29 cellular contexts compared by ENCODE assay signal in the genomic region with DNA sequence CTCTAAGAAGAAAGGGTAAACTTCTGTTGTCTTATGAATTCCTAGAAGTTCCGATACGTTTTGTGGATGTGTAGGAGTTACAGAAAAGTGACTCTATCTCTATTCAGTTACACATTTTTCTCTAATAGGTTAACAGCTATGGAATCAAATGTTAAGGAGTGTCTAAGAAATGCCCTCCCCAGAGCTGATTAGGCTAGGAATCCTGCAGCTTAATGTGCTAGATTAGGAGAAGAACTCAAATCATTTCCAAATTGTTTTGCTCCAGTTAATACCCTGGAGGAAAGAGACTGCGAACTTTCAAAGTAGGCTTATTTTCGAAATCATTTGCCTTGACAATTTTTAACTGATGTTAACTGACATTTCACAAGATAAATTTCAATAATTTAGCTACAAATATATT.
"Had no signal": no experiment of that assay in that cellular context is flagged by ENCODE, and none has a peak within 500 bp of the region (broad histone marks: within the 10 kb centered on the region; RNA-seq: fewer than 3 reads in every experiment).

No MANE protein-coding gene starts in this region.

- FAIRE-seq: frontal cortex had no signal

- H3K27me3 ChIP-seq: adrenal gland, ascending aorta, breast epithelium, cardiac muscle cell, dorsolateral prefrontal cortex had no signal

- H3K4me3 ChIP-seq: adrenal gland, ascending aorta, breast epithelium, cardiac muscle cell, coronary artery, dorsolateral prefrontal cortex had no signal

- H3K4me1 ChIP-seq: ascending aorta, breast epithelium had no signal

- H3K27ac ChIP-seq: adrenal gland, ascending aorta, breast epithelium, cardiac muscle cell, coronary artery, dorsolateral prefrontal cortex, WERI-Rb-1 had no signal

- ATAC-seq: activated CD4-positive, CD25-positive, alpha-beta regulatory T cell treated with anti-CD3 and anti-CD28 coated beads, Interleukin-2, amount 50 U/mL, for 24 hours; activated CD8-positive, alpha-beta T cell treated with anti-CD3 and anti-CD28 coated beads for 36 hours; activated naive CD8-positive, alpha-beta T cell treated with anti-CD3 and anti-CD28 coated beads, Interleukin-2, amount 50 U/mL, for 24 hours; activated T-cell treated with anti-CD3 and anti-CD28 coated beads, Interleukin-2, amount 50 U/mL, for 4 hours; activated T-helper 17 cell treated with anti-CD3 and anti-CD28 coated beads, Interleukin-2, amount 50 U/mL, for 72 hours; esophagus mucosa; T-helper 17 cell had no signal

- H3K9me3 ChIP-seq: adrenal gland, ascending aorta, breast epithelium had no signal

- DNase-seq: activated B cell treated with CpG ODN at 0.5 μM for 24 hours; activated CD4-positive, alpha-beta T cell treated with anti-CD3 and anti-CD28 coated beads for 48 hours; activated CD4-positive, alpha-beta T cell treated with anti-CD3 and anti-CD28 coated beads, Interleukin-2, amount 50 U/mL, for 1 hour; activated CD4-positive, alpha-beta T cell treated with anti-CD3 and anti-CD28 coated beads, Interleukin-2, amount 50 U/mL, for 48 hours; activated CD8-positive, alpha-beta memory T cell treated with anti-CD3 and anti-CD28 coated beads for 24 hours; activated CD8-positive, alpha-beta T cell treated with anti-CD3 and anti-CD28 coated beads for 36 hours; activated effector memory CD4-positive, alpha-beta T cell treated with Interleukin-2 at 50 U/mL for 16 hours; activated naive CD4-positive, alpha-beta T cell treated with anti-CD3 and anti-CD28 coated beads for 36 hours; activated naive CD8-positive, alpha-beta T cell treated with anti-CD3 and anti-CD28 coated beads for 36 hours; activated naive CD8-positive, alpha-beta T cell treated with anti-CD3 and anti-CD28 coated beads, Interleukin-2, amount 50 U/mL, for 24 hours; activated T-cell treated with anti-CD3 and anti-CD28 coated beads, Interleukin-2, amount 50 U/mL, for 4 hours; adrenal gland; dorsolateral prefrontal cortex; effector memory CD4-positive, alpha-beta T cell; endodermal cell; foreskin fibroblast; head of caudate nucleus; T-helper 1 cell; T-helper 17 cell; T1000; WERI-Rb-1 had no signal
